In genomic region chr2:105336786-105337121, GRCh38 we compare ENCODE assay signal across 8 cellular contexts. TPM values are rescaled to one million over a fixed set of nuclear protein-coding genes. Genes with fewer than 3 reads are reported as not detected.
DNase-seq lines count a peak whose midpoint lies in the region; ATAC-seq and TF ChIP-seq lines count a peak whose summit lies in the region.

No MANE protein-coding gene starts in this region.

- no peaks in the 10 kb centered on the region for H3K27me3 ChIP-seq in right atrium auricular region
- no peaks in the 10 kb centered on the region for H3K27me3 ChIP-seq in aorta (ENCODE audit: control insufficient read depth in 1 of 2, insufficient read depth in 2 of 2, low read length in 1 of 2)

- peaks cover 0 to 23% of the 10 kb centered on the region in 2 donors for H3K4me1 ChIP-seq in right atrium auricular region
- peaks cover 18% of the 10 kb centered on the region for H3K4me1 ChIP-seq in mucosa of descending colon (ENCODE audit: low read depth)
- H3K4me1 ChIP-seq in aorta (ENCODE audit: control insufficient read depth in 1 of 2, insufficient read depth in 2 of 2, low read length in 2 of 2) = no peaks in the 10 kb centered on the region

- H3K27ac ChIP-seq in right atrium auricular region = peak overlapping the region; percentile 92 to 98
- H3K27ac ChIP-seq in aorta (ENCODE audit: low read depth in 1 of 2, low read length in 2 of 2) = peak overlapping the region in 1 of 2 donors; percentile 79

- no peak for TF ChIP-seq CTCF in right atrium auricular region (IDR thresholded peaks at IDR 0.05)
- no peak for TF ChIP-seq CTCF in cardiac fibroblast (IDR thresholded peaks at IDR 0.05; ENCODE audit: low read depth, low read length)
- no peak for TF ChIP-seq CTCF in mucosa of descending colon (IDR thresholded peaks at IDR 0.05)

- ATAC-seq in Right ventricle myocardium superior (ENCODE audit: poor library complexity) = no peak
- ATAC-seq in mucosa of descending colon = no peak
- no peak for ATAC-seq in aorta (ENCODE audit: low FRiP score)
- ATAC-seq in HG03565 (IDR thresholded peaks at IDR 0.05; ENCODE audit: unreplicated experiment) = no peak

- H3K36me3 ChIP-seq in right atrium auricular region = peaks cover 18% of the 10 kb centered on the region
- no peaks in the 10 kb centered on the region for H3K36me3 ChIP-seq in mucosa of descending colon (ENCODE audit: low read depth)
- no peaks in the 10 kb centered on the region for H3K36me3 ChIP-seq in aorta (ENCODE audit: control insufficient read depth in 1 of 2, insufficient read depth in 2 of 2, low read length in 1 of 2)

- H3K9me3 ChIP-seq in right atrium auricular region (no peaks in the 10 kb centered on the region), mucosa of descending colon (no peaks in the 10 kb centered on the region), aorta (ENCODE audit: control insufficient read depth, low read length) (no peaks in the 10 kb centered on the region)

- H3K4me3 ChIP-seq in right atrium auricular region = peak overlapping the region; percentile 74 to 92
- peak overlapping the region; percentile 82 to 85 for H3K4me3 ChIP-seq in cardiac fibroblast (replicated peaks in 1 of 2; ENCODE audit: low read depth in 2 of 2, low read length in 2 of 2)
- H3K4me3 ChIP-seq in mucosa of descending colon = peak overlapping the region; percentile 72
- peak overlapping the region; percentile 92 to 98 for H3K4me3 ChIP-seq in aorta (ENCODE audit: low read length in 2 of 2)

- DNase-seq in right atrium auricular region (ENCODE audit: low spot score) = no peak
- no peak for DNase-seq in Right ventricle myocardium superior
- DNase-seq in cardiac fibroblast (ENCODE audit: low read depth in 2 of 2) = no peak
- no peak for DNase-seq in mucosa of descending colon
- DNase-seq in aorta = no peak
- no peak for DNase-seq in NCI-H526 (lab: John Stamatoyannopoulos, UW)
- no peak for DNase-seq in CD1c-positive myeloid dendritic cell (ENCODE audit: extremely low spot score)

- WGBS in aorta, 2 donors = 3% methylated on average over 7 of the region's 7 CpGs

- intact Hi-C loops in Right ventricle myocardium superior (cut with DNase I) = no loop called here
- intact Hi-C loops in mucosa of descending colon (cut with DNase I, micrococcal nuclease) = no loop called here
- intact Hi-C loops in aorta (cut with DNase I) = no loop called here

RNA-seq across cellular contexts. Expression of gene C2orf49, which starts 0.6 kb away (rescaled TPM):
- total RNA-seq in right atrium auricular region (10 to 100 TPM; 15.5 to 18.0 TPM), Right ventricle myocardium superior (18.7 TPM), mucosa of descending colon (10 to 100 TPM; 11.0 to 21.0 (median 11.6) TPM), aorta (10 to 100 TPM; 13.4 to 20.8 TPM)
- polyA plus RNA-seq in aorta = 10 to 100 TPM; 10.9 to 12.1 TPM

RNA-seq across cellular contexts. Expression of gene TGFBRAP1, which starts 7.2 kb away (rescaled TPM):
- total RNA-seq in right atrium auricular region (10 to 100 TPM; 13.3 to 15.8 TPM), Right ventricle myocardium superior (8.6 TPM), mucosa of descending colon (10 to 100 TPM; 16.9 to 24.3 (median 20.9) TPM), aorta (10 to 100 TPM; 17.5 to 21.5 TPM)
- 1 to 10 TPM; 5.1 to 7.1 TPM for polyA plus RNA-seq in aorta
